ENCODE assay signal across 28 cellular contexts in the genomic region with DNA sequence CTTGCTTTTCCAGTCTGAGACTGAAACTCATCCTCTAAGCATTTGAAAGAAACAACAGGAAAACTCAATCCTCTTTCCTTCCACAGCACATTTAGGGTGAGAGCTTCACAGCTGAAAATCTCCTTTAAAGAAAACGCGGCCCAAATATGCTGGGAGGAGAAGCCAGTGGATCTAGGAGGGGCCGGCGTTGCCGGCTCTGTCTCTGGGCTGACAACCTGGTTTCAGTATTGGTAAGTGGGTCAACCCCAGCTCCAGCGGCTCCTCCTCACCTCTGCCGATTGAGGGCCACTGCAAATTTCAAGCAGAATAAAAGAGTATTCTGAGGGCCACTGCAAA.
"Had no signal": no experiment of that assay in that cellular context is flagged by ENCODE, and none has a peak within 500 bp of the region (broad histone marks: within the 10 kb centered on the region; RNA-seq: fewer than 3 reads in every experiment).

No MANE protein-coding gene starts in this region.

- H2AFZ ChIP-seq: hepatocyte, parathyroid adenoma had no signal

- H3K4me2 ChIP-seq: hepatocyte had no signal

- H3K4me3 ChIP-seq: gastroesophageal sphincter, hepatocyte, right atrium auricular region, spleen, uterus had no signal

- H3K79me2 ChIP-seq: hepatocyte, parathyroid adenoma had no signal

- FAIRE-seq: keratinocyte had no signal

- H3K36me3 ChIP-seq: breast epithelium, esophagus squamous epithelium, gastroesophageal sphincter, right atrium auricular region, spleen, thoracic aorta, uterus, WERI-Rb-1 had no signal

- H3K4me1 ChIP-seq: breast epithelium, parathyroid adenoma had no signal

- ATAC-seq: activated CD4-positive, CD25-positive, alpha-beta regulatory T cell treated with anti-CD3 and anti-CD28 coated beads, Interleukin-2, amount 50 U/mL, for 24 hours; activated T-cell treated with anti-CD3 and anti-CD28 coated beads, Interleukin-2, amount 50 U/mL, for 4 hours; activated T-helper 17 cell treated with anti-CD3 and anti-CD28 coated beads, Interleukin-2, amount 50 U/mL, for 72 hours; naive thymus-derived CD4-positive, alpha-beta T cell; T-helper 17 cell had no signal

- H3K27ac ChIP-seq: esophagus squamous epithelium, hepatocyte, parathyroid adenoma, right atrium auricular region, spleen, thoracic aorta, WERI-Rb-1 had no signal

- H3K9ac ChIP-seq: parathyroid adenoma had no signal

- H3K9me3 ChIP-seq: breast epithelium, esophagus squamous epithelium, gastroesophageal sphincter, right atrium auricular region, spleen, thoracic aorta, uterus had no signal

- DNase-seq: activated CD4-positive, alpha-beta memory T cell treated with anti-CD3 and anti-CD28 coated beads, Interleukin-2, amount 10 ng/mL, durations not matched to agents 7 days and 5 days; activated CD4-positive, alpha-beta T cell treated with anti-CD3 and anti-CD28 coated beads for 48 hours; activated CD8-positive, alpha-beta memory T cell treated with anti-CD3 and anti-CD28 coated beads, Interleukin-2, amount 50 U/mL, for 48 hours; activated gamma-delta T cell treated with Interleukin-2 at 50 U/mL for 16 hours; activated naive CD4-positive, alpha-beta T cell treated with anti-CD3 and anti-CD28 coated beads, Interleukin-2, amount 50 U/mL, for 16 hours; activated T-cell treated with anti-CD3 and anti-CD28 coated beads, Interleukin-2, amount 50 U/mL, for 4 hours; central memory CD4-positive, alpha-beta T cell; dermis blood vessel endothelial cell; effector CD4-positive, alpha-beta T cell; esophagus squamous epithelium; left colon; midbrain; naive thymus-derived CD4-positive, alpha-beta T cell; spleen; stimulated activated naive CD4-positive, alpha-beta T cell treated with Interleukin-2 at 50 U/mL for 16 hours; T-helper 17 cell; T1000; uterus; WERI-Rb-1 had no signal
